Comparison of ENCODE assay signal across 8 cellular contexts in the genomic region with DNA sequence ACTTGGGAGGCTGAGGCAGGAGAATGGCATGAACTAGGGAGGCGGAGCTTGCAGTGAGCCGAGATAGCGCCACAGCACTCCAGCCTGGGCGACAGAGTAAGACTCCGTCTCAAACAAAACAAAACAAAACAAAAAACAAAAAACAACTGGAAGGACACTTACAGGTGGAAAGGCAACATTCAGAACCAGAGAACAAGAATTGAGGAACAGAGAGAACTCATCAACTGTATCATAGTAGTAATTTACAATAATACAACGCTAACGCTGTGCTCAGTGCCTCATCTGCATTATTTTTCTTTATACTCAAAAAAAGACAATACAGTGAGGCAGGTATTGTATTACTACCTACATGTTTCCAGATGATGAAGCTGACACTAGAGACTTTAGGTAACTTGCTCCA. TPM values are rescaled to one million over a fixed set of nuclear protein-coding genes. Genes with fewer than 3 reads are reported as not detected.
DNase-seq lines count a peak whose midpoint lies in the region; ATAC-seq and TF ChIP-seq lines count a peak whose summit lies in the region.
"Not testable (repeated sequence)": the region's sequence is repeated elsewhere in the genome, so short reads cannot be mapped to it uniquely, and the experiment has no call there.

No MANE protein-coding gene starts in this region.

- H3K27me3 ChIP-seq in CD4-positive, alpha-beta T cell (ENCODE audit: control insufficient read depth, insufficient read depth, low read length); PC-3 (ENCODE audit: low read length); mammary epithelial cell (ENCODE audit: insufficient read depth, low read length); naive thymus-derived CD4-positive, alpha-beta T cell (ENCODE audit: control insufficient read depth in 2 of 2, insufficient read depth in 2 of 2, low read length in 2 of 2); smooth muscle cell (ENCODE audit: low read depth): not testable (repeated sequence)

- dilution Hi-C loops in mammary epithelial cell (cut with HindIII; ENCODE audit: low sequenced_read_pairs), result not testable (repeated sequence)

- TF ChIP-seq CTCF in CD4-positive, alpha-beta T cell (IDR thresholded peaks at IDR 0.05); HFF-Myc (IDR thresholded peaks at IDR 0.05; ENCODE audit: low read depth, low read length, missing control alignments); PC-3 (conservative IDR thresholded peaks at IDR 0.05; ENCODE audit: low read depth, low read length); mammary epithelial cell (conservative IDR thresholded peaks at IDR 0.05 in 1 of 2, IDR thresholded peaks at IDR 0.05 in 1 of 2; ENCODE audit: extremely low read depth in 1 of 2, insufficient read depth in 1 of 2, low read depth in 1 of 2, low read length in 2 of 2); glutamatergic neuron (IDR thresholded peaks at IDR 0.05; ENCODE audit: partially characterized antibody, unreplicated experiment); smooth muscle cell (IDR thresholded peaks at IDR 0.05; ENCODE audit: borderline replicate concordance, insufficient read depth, poor library complexity, severe bottlenecking): not testable (repeated sequence)

- peak overlapping the region; percentile 82 for H3K4me2 ChIP-seq in PC-3 (ENCODE audit: low read length)
- H3K4me2 ChIP-seq in mammary epithelial cell (ENCODE audit: insufficient read depth, low read depth, low read length), result peak overlapping the region; percentile 83
- peak overlapping the region; percentile 91 for H3K4me2 ChIP-seq in smooth muscle cell

- POLR2A ChIA-PET in CD4-positive, alpha-beta T cell (lab: Charles Lee), result not testable (repeated sequence)
- POLR2A ChIA-PET in PC-3 (lab: Charles Lee; ENCODE audit: unreplicated experiment), result interaction anchor here (0.6 kb wide), 1 partner anchor 71 kb away, joined by 10 read pairs; no protein-coding TSS in a partner anchor
- POLR2A ChIA-PET in naive thymus-derived CD4-positive, alpha-beta T cell (lab: Charles Lee), result interaction anchor here (1.1 kb wide), 1 partner anchor 1552 kb away, joined by 3 read pairs; no protein-coding TSS in a partner anchor

- peak overlapping the region; percentile 96 for H3K4me3 Mint-ChIP-seq in CD4-positive, alpha-beta T cell
- peak overlapping the region; percentile 92 for H3K4me3 Mint-ChIP-seq in activated T-cell treated with anti-CD3 and anti-CD28 coated beads, Interleukin-2, amount 50 U/mL, for 4 hours
- H3K4me3 Mint-ChIP-seq in glutamatergic neuron (ENCODE audit: unreplicated experiment), result peak overlapping the region; percentile 97
- peak overlapping the region; percentile 92 to 100 (median 96) for H3K4me3 Mint-ChIP-seq in naive thymus-derived CD4-positive, alpha-beta T cell

- H3K4me1 ChIP-seq in PC-3 (ENCODE audit: insufficient read depth, low read length), result peaks cover 26% of the 10 kb centered on the region
- H3K4me1 ChIP-seq in mammary epithelial cell (ENCODE audit: insufficient read depth, low read length), result peaks cover 15% of the 10 kb centered on the region
- peaks cover 8 to 11% of the 10 kb centered on the region in 2 donors for H3K4me1 ChIP-seq in naive thymus-derived CD4-positive, alpha-beta T cell (ENCODE audit: control insufficient read depth in 2 of 2, insufficient read depth in 2 of 2, low read length in 2 of 2)
- H3K4me1 ChIP-seq in smooth muscle cell (ENCODE audit: low read depth), result peaks cover 11% of the 10 kb centered on the region

- H3K27me3 Mint-ChIP-seq in CD4-positive, alpha-beta T cell; activated T-cell treated with anti-CD3 and anti-CD28 coated beads, Interleukin-2, amount 50 U/mL, for 4 hours (ENCODE audit: low read depth); glutamatergic neuron (ENCODE audit: unreplicated experiment); naive thymus-derived CD4-positive, alpha-beta T cell: not testable (repeated sequence)

- H3K9me3 ChIP-seq in CD4-positive, alpha-beta T cell (ENCODE audit: control insufficient read depth, low read length); PC-3 (ENCODE audit: low read length); mammary epithelial cell (replicated peaks; ENCODE audit: insufficient read depth, low read length); naive thymus-derived CD4-positive, alpha-beta T cell (ENCODE audit: control insufficient read depth in 2 of 3, low read length in 3 of 3); smooth muscle cell (replicated peaks; ENCODE audit: low read depth): not testable (repeated sequence)

- H3K36me3 Mint-ChIP-seq in CD4-positive, alpha-beta T cell (ENCODE audit: low read depth), result peaks cover 33% of the 10 kb centered on the region
- peaks cover 14% of the 10 kb centered on the region for H3K36me3 Mint-ChIP-seq in activated T-cell treated with anti-CD3 and anti-CD28 coated beads, Interleukin-2, amount 50 U/mL, for 4 hours (ENCODE audit: insufficient read depth)
- not testable (repeated sequence) for H3K36me3 Mint-ChIP-seq in glutamatergic neuron (ENCODE audit: unreplicated experiment)
- H3K36me3 Mint-ChIP-seq in naive thymus-derived CD4-positive, alpha-beta T cell, result peaks cover 0 to 14% (median 3%) of the 10 kb centered on the region in 5 donors

- not testable (repeated sequence) for H3K9me3 Mint-ChIP-seq in CD4-positive, alpha-beta T cell; activated T-cell treated with anti-CD3 and anti-CD28 coated beads, Interleukin-2, amount 50 U/mL, for 4 hours; glutamatergic neuron (ENCODE audit: unreplicated experiment); naive thymus-derived CD4-positive, alpha-beta T cell

- not testable (repeated sequence) for H3K9me2 ChIP-seq in PC-3 (replicated peaks; ENCODE audit: low read length)

- H3F3A ChIP-seq in PC-3 (ENCODE audit: low read length, unreplicated experiment); smooth muscle cell (ENCODE audit: low read depth): not testable (repeated sequence)

- intact Hi-C loops in CD4-positive, alpha-beta T cell (cut with DNase I, micrococcal nuclease), result loop anchor here in 1 of 2 experiments (2.0 to 5.0 kb wide), 2 partner anchors 1887 to 1891 kb away; partner anchors contain the start of gene ITPRID2
- intact Hi-C loops in PC-3 (cut with micrococcal nuclease); mammary epithelial cell (cut with micrococcal nuclease): not testable (repeated sequence)
- intact Hi-C loops in naive thymus-derived CD4-positive, alpha-beta T cell (cut with micrococcal nuclease), result loop anchor here (5.0 kb wide), 6 partner anchors 768 to 1893 kb away; partner anchors contain the start of genes OSBPL6 (in 1 of the 2), RBM45 (in 1 of the 2) and UBE2E3 (in 1 of the 2)

- ATAC-seq in CD4-positive, alpha-beta T cell (ENCODE audit: poor library complexity); PC-3; activated T-cell treated with anti-CD3 and anti-CD28 coated beads, Interleukin-2, amount 50 U/mL, for 4 hours; naive thymus-derived CD4-positive, alpha-beta T cell: not testable (repeated sequence)

- CTCF ChIA-PET in CD4-positive, alpha-beta T cell (lab: Charles Lee); PC-3 (lab: Charles Lee); mammary epithelial cell (lab: Charles Lee; ENCODE audit: low non-redundant PET); naive thymus-derived CD4-positive, alpha-beta T cell (lab: Charles Lee): not testable (repeated sequence)

- H2AFZ ChIP-seq in PC-3 (ENCODE audit: low read length); mammary epithelial cell (ENCODE audit: low read depth, low read length); smooth muscle cell (ENCODE audit: low read depth): not testable (repeated sequence)

- not testable (repeated sequence) for H3K36me3 ChIP-seq in PC-3 (ENCODE audit: low read depth, low read length); mammary epithelial cell (ENCODE audit: insufficient read depth, low read length); naive thymus-derived CD4-positive, alpha-beta T cell (ENCODE audit: control insufficient read depth in 2 of 3, insufficient read depth in 3 of 3, low read length in 3 of 3); smooth muscle cell (ENCODE audit: low read depth)

- H3K79me2 ChIP-seq in PC-3 (ENCODE audit: low read length), result peaks cover 64% of the 10 kb centered on the region
- H3K79me2 ChIP-seq in mammary epithelial cell (ENCODE audit: insufficient read depth, low read length), result peaks cover 63% of the 10 kb centered on the region
- peaks cover 59% of the 10 kb centered on the region for H3K79me2 ChIP-seq in smooth muscle cell (ENCODE audit: low read depth)

- not testable (repeated sequence) for H3K27ac ChIP-seq in CD4-positive, alpha-beta T cell (ENCODE audit: low read depth, low read length); PC-3 (ENCODE audit: low read length); mammary epithelial cell (ENCODE audit: insufficient read depth, low read depth, low read length); naive thymus-derived CD4-positive, alpha-beta T cell (ENCODE audit: low read depth, low read length); smooth muscle cell (ENCODE audit: low read depth)

- 100% methylated on average over 4 of the region's 7 CpGs for WGBS in mammary epithelial cell (ENCODE audit: low coverage, missing lambda C conversion rate)
- WGBS in smooth muscle cell (ENCODE audit: low lambda C conversion rate), result 96% methylated on average over 7 of the region's 7 CpGs

- in situ Hi-C loops in mammary epithelial cell (cut with MboI; ENCODE audit: low sequenced_read_pairs in 2 of 2), result not testable (repeated sequence)

- BruUV-seq in PC-3 (replicated peaks; lab: Mats Ljungman, UMichigan); mammary epithelial cell (replicated peaks; lab: Mats Ljungman, UMichigan): not testable (repeated sequence)

- H3K4me1 Mint-ChIP-seq in CD4-positive, alpha-beta T cell (ENCODE audit: low read depth), result peaks cover 50% of the 10 kb centered on the region
- H3K4me1 Mint-ChIP-seq in activated T-cell treated with anti-CD3 and anti-CD28 coated beads, Interleukin-2, amount 50 U/mL, for 4 hours (ENCODE audit: low read depth), result peaks cover 37% of the 10 kb centered on the region
- H3K4me1 Mint-ChIP-seq in glutamatergic neuron (ENCODE audit: low read depth, unreplicated experiment), result not testable (repeated sequence)
- peaks cover 21 to 64% (median 63%) of the 10 kb centered on the region in 7 donors for H3K4me1 Mint-ChIP-seq in naive thymus-derived CD4-positive, alpha-beta T cell

- peak overlapping the region; percentile 83 for H3K4me3 ChIP-seq in HFF-Myc (replicated peaks; ENCODE audit: low read depth, low read length)
- H3K4me3 ChIP-seq in PC-3 (ENCODE audit: low read length), result peak overlapping the region; percentile 94; the same call in 1 of the 2 replicates
- peak overlapping the region in 2 of 3 experiments; percentile 82 to 98 for H3K4me3 ChIP-seq in mammary epithelial cell (replicated peaks in 1 of 3; ENCODE audit: insufficient read depth in 1 of 3, low read depth in 2 of 3, low read length in 3 of 3)
- peak overlapping the region; percentile 96 for H3K4me3 ChIP-seq in naive thymus-derived CD4-positive, alpha-beta T cell (ENCODE audit: low read length)
- H3K4me3 ChIP-seq in smooth muscle cell, result peak overlapping the region; percentile 84

- H3K9ac ChIP-seq in PC-3 (ENCODE audit: low read length); mammary epithelial cell (ENCODE audit: insufficient read depth, low read length); smooth muscle cell (ENCODE audit: low read depth): not testable (repeated sequence)

- DNase-seq in CD4-positive, alpha-beta T cell; HFF-Myc (ENCODE audit: extremely low read depth, low read depth); PC-3; activated T-cell treated with anti-CD3 and anti-CD28 coated beads, Interleukin-2, amount 50 U/mL, for 4 hours; mammary epithelial cell; glutamatergic neuron; naive thymus-derived CD4-positive, alpha-beta T cell; smooth muscle cell (lab: John Stamatoyannopoulos, UW; ENCODE audit: unreplicated experiment): not testable (repeated sequence)

- peak overlapping the region; percentile 99 for H3K27ac Mint-ChIP-seq in CD4-positive, alpha-beta T cell
- not testable (repeated sequence) for H3K27ac Mint-ChIP-seq in glutamatergic neuron (ENCODE audit: unreplicated experiment)
- peak overlapping the region in 4 of 9 donors; percentile 14 to 99 (median 70) for H3K27ac Mint-ChIP-seq in naive thymus-derived CD4-positive, alpha-beta T cell

- H4K20me1 ChIP-seq in PC-3 (ENCODE audit: low read length), result 0 out of 2 replicates have a peak, but pooled peaks cover 14% of the 10 kb centered on the region
- H4K20me1 ChIP-seq in mammary epithelial cell (ENCODE audit: insufficient read depth, low read length), result not testable (repeated sequence)
- peaks cover 28% of the 10 kb centered on the region for H4K20me1 ChIP-seq in smooth muscle cell (ENCODE audit: low read depth)

RNA-seq across cellular contexts. Expression of gene CWC22, which starts 1.6 kb away (rescaled TPM):
- total RNA-seq in CD4-positive, alpha-beta T cell, result 10 to 100 TPM; 11.8 to 12.0 TPM
- 14.2 and 16.2 TPM in 2 replicates for total RNA-seq in PC-3 (2014; rRNA removed)
- total RNA-seq in activated T-cell treated with anti-CD3 and anti-CD28 coated beads, Interleukin-2, amount 50 U/mL, for 4 hours, result 10 to 100 TPM; 30.7 to 33.4 (median 32.5) TPM
- 10 to 100 TPM; 10.8 to 17.4 TPM for total RNA-seq in mammary epithelial cell
- 2.4 TPM for polyA plus RNA-seq in mammary epithelial cell
- 2.2 TPM for polyA minus RNA-seq in mammary epithelial cell
- 12.0 TPM for total RNA-seq in glutamatergic neuron (ENCODE audit: unreplicated experiment)
- total RNA-seq in naive thymus-derived CD4-positive, alpha-beta T cell, result 10 to 100 TPM; 14.4 to 32.0 (median 23.5) TPM
- 10 to 100 TPM; 32.5 to 42.6 TPM for polyA plus RNA-seq in naive thymus-derived CD4-positive, alpha-beta T cell
- total RNA-seq in smooth muscle cell, result 17.3 and 23.6 TPM in 2 replicates
- polyA plus RNA-seq in smooth muscle cell, result 16.5 and 18.1 TPM in 2 replicates
